ENCODE assay signal across 8 cellular contexts in the genomic region with DNA sequence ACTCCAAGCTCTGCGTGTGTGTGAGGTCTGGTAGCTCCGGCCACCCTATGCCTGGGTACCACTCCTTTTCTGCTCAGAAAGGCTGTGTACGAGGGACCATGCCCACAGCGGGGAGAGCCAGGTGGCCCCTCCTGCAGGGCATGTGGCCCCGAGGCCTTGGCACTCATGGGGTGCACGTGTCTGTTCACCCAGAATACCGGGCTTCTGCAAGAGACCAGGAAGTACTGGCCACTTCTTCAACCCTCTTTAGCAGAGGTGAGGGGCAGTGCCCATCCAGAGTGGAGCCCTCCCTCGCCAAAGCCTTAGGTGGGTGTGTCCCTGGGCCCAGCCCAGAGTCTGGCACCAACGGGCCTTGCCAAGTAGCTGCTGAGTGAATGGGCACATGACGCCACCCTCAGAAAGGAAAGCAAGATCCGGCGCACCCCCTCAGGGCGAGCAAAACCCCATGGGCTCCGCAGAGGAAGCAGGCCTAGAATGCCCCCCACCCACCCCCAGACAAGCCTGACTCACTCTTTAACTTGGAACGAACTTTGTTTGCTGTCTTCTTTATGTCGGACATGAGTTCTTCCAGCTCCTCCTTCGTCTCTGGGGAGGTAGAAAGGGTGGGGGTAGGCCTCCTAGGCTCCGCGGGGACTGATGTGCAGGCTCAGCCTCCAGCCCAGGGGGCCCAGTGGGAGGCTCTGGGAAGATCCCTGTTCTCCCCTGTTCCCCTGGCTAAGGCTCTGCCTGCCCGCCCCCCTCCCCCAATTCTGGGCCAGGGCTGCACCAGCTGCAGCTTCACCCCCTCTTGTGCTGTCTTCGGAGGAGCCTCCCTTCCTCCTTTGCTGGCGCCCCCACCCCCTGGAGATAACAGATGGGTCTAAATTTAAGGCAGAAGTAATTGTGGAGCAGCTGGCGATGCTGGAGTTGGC. TPM values are rescaled to one million over a fixed set of nuclear protein-coding genes. Genes with fewer than 3 reads are reported as not detected.
A peak's percentile ranks its signal among the peaks of the same experiment; 100 is the strongest.
DNase-seq lines count a peak whose midpoint lies in the region; ATAC-seq and TF ChIP-seq lines count a peak whose summit lies in the region.

No MANE protein-coding gene starts in this region.

- peak; percentile 70 for DNase-seq in NCI-H1694 (lab: John Stamatoyannopoulos, UW)
- DNase-seq in astrocyte of the spinal cord (ENCODE audit: low read depth, low spot score), result peak; percentile 95
- peak; percentile 61 for DNase-seq in lung (ENCODE audit: low spot score)
- DNase-seq in activated CD4-positive, alpha-beta T cell treated with anti-CD3 and anti-CD28 coated beads, Interleukin-2, amount 10 ng/mL, durations not matched to agents 7 days and 5 days, result no peak
- no peak for DNase-seq in activated CD4-positive, CD25-positive, alpha-beta regulatory T cell treated with anti-CD3 and anti-CD28 coated beads, Interleukin-2, amount 50 U/mL, for 72 hours
- DNase-seq in T-helper 1 cell, result no peak
- no peak for DNase-seq in Kasumi-1 (lab: John Stamatoyannopoulos, UW)

- peak; percentile 35 for ATAC-seq in lung (ENCODE audit: insufficient read depth, low FRiP score)

- H3K27ac Mint-ChIP-seq in activated CD4-positive, alpha-beta T cell treated with anti-CD3 and anti-CD28 coated beads, Interleukin-2, amount 10 ng/mL, durations not matched to agents 7 days and 5 days, result no peak overlapping the region

- no peaks in the 10 kb centered on the region for H3K27me3 ChIP-seq in lung (ENCODE audit: control insufficient read depth, insufficient read depth)

- TF ChIP-seq CTCF in 22Rv1 (IDR thresholded peaks at IDR 0.05) (no peak), astrocyte of the spinal cord (IDR thresholded peaks at IDR 0.05; ENCODE audit: low read depth, low read length) (no peak), lung (IDR thresholded peaks at IDR 0.05; ENCODE audit: control extremely low read depth, extremely low read depth) (no peak)

- H3K9me3 Mint-ChIP-seq in activated CD4-positive, alpha-beta T cell treated with anti-CD3 and anti-CD28 coated beads, Interleukin-2, amount 10 ng/mL, durations not matched to agents 7 days and 5 days, result no peaks in the 10 kb centered on the region

- H3K9me3 ChIP-seq in lung (ENCODE audit: control insufficient read depth in 2 of 2, insufficient read depth in 1 of 2, low read length in 1 of 2), result no peaks in the 10 kb centered on the region

- POLR2A ChIA-PET in activated CD4-positive, alpha-beta T cell treated with anti-CD3 and anti-CD28 coated beads, Interleukin-2, amount 10 ng/mL, durations not matched to agents 7 days and 5 days (lab: Charles Lee), result no interaction called here

- no peaks in the 10 kb centered on the region for H3K4me1 ChIP-seq in lung (ENCODE audit: control insufficient read depth in 2 of 2, insufficient read depth in 2 of 2, low read length in 2 of 2)

- WGBS in lung, 2 donors, result 71 to 78% methylated on average over 21 to 23 of the region's 23 CpGs

- H3K4me3 ChIP-seq in astrocyte of the spinal cord (ENCODE audit: low read depth, low read length) (no peak overlapping the region), lung (no peak overlapping the region)

- H3K27me3 Mint-ChIP-seq in activated CD4-positive, alpha-beta T cell treated with anti-CD3 and anti-CD28 coated beads, Interleukin-2, amount 10 ng/mL, durations not matched to agents 7 days and 5 days, result no peaks in the 10 kb centered on the region

- CTCF ChIA-PET in activated CD4-positive, alpha-beta T cell treated with anti-CD3 and anti-CD28 coated beads, Interleukin-2, amount 10 ng/mL, durations not matched to agents 7 days and 5 days (lab: Charles Lee), result interaction anchor here (0.5 to 4.1 kb wide), 6 partner anchors 9 to 98 kb away, joined by 3 to 30 read pairs (median 6); a partner anchor contains a TSS

- in situ Hi-C loops in astrocyte of the spinal cord (cut with HindIII; ENCODE audit: low sequenced_read_pairs), result no loop called here

- H3K4me3 Mint-ChIP-seq in activated CD4-positive, alpha-beta T cell treated with anti-CD3 and anti-CD28 coated beads, Interleukin-2, amount 10 ng/mL, durations not matched to agents 7 days and 5 days, result no peak overlapping the region

- H3K36me3 Mint-ChIP-seq in activated CD4-positive, alpha-beta T cell treated with anti-CD3 and anti-CD28 coated beads, Interleukin-2, amount 10 ng/mL, durations not matched to agents 7 days and 5 days (ENCODE audit: low read depth), result peaks cover 4% of the 10 kb centered on the region

- H3K27ac ChIP-seq in 22Rv1 (peak overlapping the region; percentile 69), lung (ENCODE audit: low read depth in 1 of 2, low read length in 1 of 2) (no peak overlapping the region)

- peaks cover 0 to 9% of the 10 kb centered on the region in 2 donors for H3K36me3 ChIP-seq in lung (ENCODE audit: control insufficient read depth in 2 of 2, insufficient read depth in 2 of 2, low read length in 2 of 2)

- H3K4me1 Mint-ChIP-seq in activated CD4-positive, alpha-beta T cell treated with anti-CD3 and anti-CD28 coated beads, Interleukin-2, amount 10 ng/mL, durations not matched to agents 7 days and 5 days, result peaks cover 13% of the 10 kb centered on the region

RNA-seq across cellular contexts. Expression of a gene that starts 14.6 kb away (rescaled TPM):
- total RNA-seq in lung, result 1 to 10 TPM; 7.7 to 8.0 TPM
- 1 to 10 TPM; 4.1 to 7.7 TPM for polyA plus RNA-seq in lung
- total RNA-seq in activated CD4-positive, alpha-beta T cell treated with anti-CD3 and anti-CD28 coated beads, Interleukin-2, amount 10 ng/mL, durations not matched to agents 7 days and 5 days, result 1 to 10 TPM; 6.7 to 7.4 TPM

RNA-seq across cellular contexts. Expression of a gene that starts 21.5 kb away (rescaled TPM):
- total RNA-seq in lung, result 10 to 100 TPM; 33.5 to 76.7 TPM
- 100 to 1,000 TPM in 1 of 2 donors, 10 to 100 TPM in 1; 71.7 to 118 TPM for polyA plus RNA-seq in lung
- 10 to 100 TPM; 43.9 to 51.4 TPM for total RNA-seq in activated CD4-positive, alpha-beta T cell treated with anti-CD3 and anti-CD28 coated beads, Interleukin-2, amount 10 ng/mL, durations not matched to agents 7 days and 5 days

RNA-seq across cellular contexts. Expression of a gene that starts 21.6 kb away (rescaled TPM):
- 10 to 100 TPM in 1 of 2 donors, 1 to 10 TPM in 1; 5.3 to 14.4 TPM for total RNA-seq in lung
- 10 to 100 TPM in 1 of 2 donors, 1 to 10 TPM in 1; 8.1 to 10.0 TPM for polyA plus RNA-seq in lung
- 1 to 10 TPM; 8.7 to 9.1 TPM for total RNA-seq in activated CD4-positive, alpha-beta T cell treated with anti-CD3 and anti-CD28 coated beads, Interleukin-2, amount 10 ng/mL, durations not matched to agents 7 days and 5 days

RNA-seq across cellular contexts. Expression of a gene that starts 33.7 kb away (rescaled TPM):
- 10 to 100 TPM; 22.2 to 50.0 TPM for total RNA-seq in lung
- polyA plus RNA-seq in lung, result 10 to 100 TPM; 30.5 to 52.9 TPM
- 10 to 100 TPM; 13.3 to 15.6 TPM for total RNA-seq in activated CD4-positive, alpha-beta T cell treated with anti-CD3 and anti-CD28 coated beads, Interleukin-2, amount 10 ng/mL, durations not matched to agents 7 days and 5 days

RNA-seq across cellular contexts. Expression of a gene that starts 37.3 kb away (rescaled TPM):
- total RNA-seq in lung, result 1 to 10 TPM; 1.3 to 5.5 TPM
- 1 to 10 TPM in 1 of 2 donors, under 1 TPM in 1; 0.66 to 1.3 TPM for polyA plus RNA-seq in lung
- under 1 TPM in 1 of 2 experiments, not detected in 1; 0.25 TPM for total RNA-seq in activated CD4-positive, alpha-beta T cell treated with anti-CD3 and anti-CD28 coated beads, Interleukin-2, amount 10 ng/mL, durations not matched to agents 7 days and 5 days

Comparison
In these comparisons a context has a peak if more than half of its experiments do, and no peak if none do; other contexts are left out.
1. DNase-seq: peak in NCI-H1694 (single experiment), astrocyte of the spinal cord (single experiment) and lung (single experiment); none in activated CD4-positive, alpha-beta T cell treated with anti-CD3 and anti-CD28 coated beads, Interleukin-2, amount 10 ng/mL, durations not matched to agents 7 days and 5 days (single experiment), activated CD4-positive, CD25-positive, alpha-beta regulatory T cell treated with anti-CD3 and anti-CD28 coated beads, Interleukin-2, amount 50 U/mL, for 72 hours (single experiment), T-helper 1 cell (0 of 5) and Kasumi-1 (0 of 2).